8 cellular contexts compared by ENCODE assay signal in genomic region chr17:68794636-68795503, GRCh38.
DNase-seq lines count a peak whose midpoint lies in the region; ATAC-seq, FAIRE-seq and TF ChIP-seq lines count a peak whose summit lies in the region.

No MANE protein-coding gene starts in this region.

- no peak overlapping the region for H3K4me3 Mint-ChIP-seq in Calu3 (ENCODE audit: low read depth, unreplicated experiment)

- BruUV-seq in Calu3 (replicated peaks; lab: Mats Ljungman, UMichigan): no TSS peak
- BruUV-seq in GM12878 (replicated peaks; lab: Mats Ljungman, UMichigan): no TSS peak

- H3K27ac ChIP-seq in GM12878 (ENCODE audit: control insufficient read depth, insufficient read depth) (peak overlapping the region; percentile 38), temporal lobe (ENCODE audit: low read depth, low read length) (peak overlapping the region; percentile 100)

- RAD21 ChIA-PET in GM12878 (lab: Charles Lee; ENCODE audit: unreplicated experiment): interaction anchor here (0.7 to 1.7 kb wide), 15 partner anchors 15 to 450 kb away, joined by 3 to 16 read pairs (median 4); no protein-coding TSS in a partner anchor

- peak overlapping the region; percentile 93 for H2AFZ ChIP-seq in GM12878 (ENCODE audit: control insufficient read depth, low read depth, low read length)

- peaks cover 5% of the 10 kb centered on the region for H3K36me3 Mint-ChIP-seq in Calu3 (ENCODE audit: insufficient read depth, unreplicated experiment)

- FAIRE-seq in GM12878 (lab: Jason Lieb, UNC): no peak

- no peaks in the 10 kb centered on the region for H3K9me3 ChIP-seq in GM12878 (replicated peaks; ENCODE audit: control insufficient read depth, insufficient read depth, low read length)

- POLR2A ChIA-PET in GM12878 (lab: Charles Lee) (no interaction called here), HEK293T (lab: Yijun Ruan, JAX) (no interaction called here)

- no peaks in the 10 kb centered on the region for H3K27me3 Mint-ChIP-seq in Calu3 (ENCODE audit: unreplicated experiment)

- H3K4me1 Mint-ChIP-seq in Calu3 (ENCODE audit: low read depth, unreplicated experiment): peaks cover 39% of the 10 kb centered on the region

- no peaks in the 10 kb centered on the region for H4K20me1 ChIP-seq in GM12878 (ENCODE audit: control insufficient read depth, insufficient read depth)

- H3K36me3 ChIP-seq in GM12878 (ENCODE audit: control insufficient read depth in 2 of 2, insufficient read depth in 2 of 2, low read length in 1 of 2): no peaks in the 10 kb centered on the region

- peak; percentile 72 for ATAC-seq in GM12878
- ATAC-seq in HG02885 (IDR thresholded peaks at IDR 0.05; ENCODE audit: poor library complexity, unreplicated experiment): no peak

- peaks cover 4% of the 10 kb centered on the region; the same call in 1 of the 2 replicates for H3K4me1 ChIP-seq in GM12878 (ENCODE audit: control insufficient read depth, insufficient read depth, low read length)

- no peak for TF ChIP-seq EP300 in GM12878 (IDR thresholded peaks at IDR 0.05; ENCODE audit: borderline replicate concordance in 1 of 2, control insufficient read depth in 1 of 2, low read depth in 2 of 2, low read length in 2 of 2)

- SMC1A ChIA-PET in GM12878 (lab: Charles Lee; ENCODE audit: uncharacterized antibody, unreplicated experiment): interaction anchor here (0.7 to 3.0 kb wide), 27 partner anchors 10 to 454 kb away, joined by 3 to 18 read pairs (median 4); no protein-coding TSS in a partner anchor

- TF ChIP-seq CTCF in Calu3 (IDR thresholded peaks at IDR 0.05; ENCODE audit: unreplicated experiment) (no peak), GM12878 (IDR thresholded peaks at IDR 0.05 in 2 of 3, conservative IDR thresholded peaks at IDR 0.05 in 1 of 3; ENCODE audit: control insufficient read depth in 2 of 3, extremely low read depth in 1 of 3, insufficient read depth in 1 of 3, low read depth in 3 of 3, low read length in 3 of 3) (peak; percentile 10 to 41 (median 33); a peak in 3 of 6 replicates)

- TF ChIP-seq POLR2A in GM12878 (IDR thresholded peaks at IDR 0.05; ENCODE audit: low read depth, low read length): no peak

- peak overlapping the region; percentile 7; the same call in 1 of the 2 replicates for H3K4me3 ChIP-seq in GM12878

- no peaks in the 10 kb centered on the region for H3K79me2 ChIP-seq in GM12878 (ENCODE audit: control insufficient read depth, insufficient read depth, low read length)

- H3K9me3 Mint-ChIP-seq in Calu3 (ENCODE audit: low read depth, unreplicated experiment): peaks cover 6% of the 10 kb centered on the region

- H3K27ac Mint-ChIP-seq in Calu3 (ENCODE audit: unreplicated experiment): peak overlapping the region; percentile 60

- H3K4me2 ChIP-seq in GM12878 (ENCODE audit: control insufficient read depth, insufficient read depth): peak overlapping the region; percentile 81

- H3K27me3 ChIP-seq in GM12878 (replicated peaks in 1 of 2; ENCODE audit: control insufficient read depth in 2 of 2, insufficient read depth in 2 of 2, low read length in 1 of 2): no peaks in the 10 kb centered on the region

- WGBS in GM12878 (ENCODE audit: insufficient coverage, insufficient replicate concordance, low lambda C conversion rate, missing lambda C conversion rate): 37% methylated on average over 6 of the region's 6 CpGs

- peak; percentile 48 for TF ChIP-seq RAD21 in GM12878 (IDR thresholded peaks at IDR 0.05; ENCODE audit: insufficient read depth, low read depth, low read length)

- H3K9ac ChIP-seq in GM12878 (ENCODE audit: control insufficient read depth, insufficient read depth, low read length): peak overlapping the region; percentile 8; the same call in 1 of the 2 replicates

- CTCF ChIA-PET in Calu3 (lab: Charles Lee) (interaction anchor here (1.1 kb wide), 1 partner anchor 451 kb away, joined by 4 read pairs; no protein-coding TSS in a partner anchor), GM12878 (lab: Yijun Ruan, JAX) (interaction anchor here (0.5 to 4.5 kb wide), 34 partner anchors 9 to 1021 kb away, joined by 3 to 35 read pairs (median 4); partner anchors contain the start of gene ABCA5), HEK293T (lab: Yijun Ruan, JAX) (interaction anchor here (0.6 kb wide), 1 partner anchor 469 kb away, joined by 3 read pairs; no protein-coding TSS in a partner anchor)

- DNase-seq in Calu3 (no peak), KBM-7 (peak; percentile 68), GM12878 (ENCODE audit: low read depth, low spot score) (no peak), kidney tubule cell (ENCODE audit: low spot score) (peak; percentile 11), HEK293T (ENCODE audit: extremely low spot score) (no peak)
- no peak for DNase-seq in activated CD8-positive, alpha-beta memory T cell treated with anti-CD3 and anti-CD28 coated beads, Interleukin-2, amount 50 U/mL, for 4 hours

- intact Hi-C loops in Calu3 (cut with micrococcal nuclease; ENCODE audit: unreplicated experiment) (no loop called here), GM12878 (cut with micrococcal nuclease; ENCODE audit: unreplicated experiment) (loop anchor here (1.0 to 5.0 kb wide), 2 partner anchors 117 to 440 kb away; no protein-coding TSS in a partner anchor)

- in situ Hi-C loops in KBM-7 (cut with MboI; ENCODE audit: low pct_unique_long_range_greater_than_20kb, low sequenced_read_pairs) (loop anchor here (25.0 kb wide), 2 partner anchors 167 to 267 kb away; partner anchors contain the start of genes ABCA8 and ABCA9), GM12878 (cut with MboI) (no loop called here)

TF ChIP-seq in GM12878, 131 proteins besides CTCF, POLR2A, EP300 and RAD21 (continues in another document):
- TF ChIP-seq YY1 (IDR thresholded peaks at IDR 0.05; ENCODE audit: low read depth, low read length) (no peak), TARDBP (IDR thresholded peaks at IDR 0.05; ENCODE audit: borderline replicate concordance) (no peak), CREM (IDR thresholded peaks at IDR 0.05; ENCODE audit: low read depth) (no peak), CREB1 (IDR thresholded peaks at IDR 0.05; ENCODE audit: low read depth) (no peak), SIN3A (IDR thresholded peaks at IDR 0.05; ENCODE audit: low read depth, low read length) (no peak), SMC3 (IDR thresholded peaks at IDR 0.05; ENCODE audit: borderline replicate concordance, low read length) (peak; percentile 48; the same call in 1 of the 2 replicates), E2F8 (IDR thresholded peaks at IDR 0.05; ENCODE audit: low read depth, partially characterized antibody) (no peak), BHLHE40 (IDR thresholded peaks at IDR 0.05; ENCODE audit: borderline replicate concordance in 1 of 2, low read depth in 2 of 2, low read length in 1 of 2) (no peak)

TF ChIP-seq in HEK293T, 16 proteins besides CTCF, POLR2A, EP300 and RAD21:
- no peak for TF ChIP-seq TARDBP (IDR thresholded peaks at IDR 0.05)
- TF ChIP-seq NFRKB (IDR thresholded peaks at IDR 0.05): no peak
- TF ChIP-seq FOXK2 (IDR thresholded peaks at IDR 0.05): no peak
- no peak for TF ChIP-seq FOXM1 (IDR thresholded peaks at IDR 0.05; ENCODE audit: borderline replicate concordance)
- TF ChIP-seq HDGF (IDR thresholded peaks at IDR 0.05; ENCODE audit: borderline replicate concordance): no peak
- TF ChIP-seq SUZ12 (IDR thresholded peaks at IDR 0.05): no peak
- TF ChIP-seq ARNT (IDR thresholded peaks at IDR 0.05): no peak
- TF ChIP-seq ZNF384 (IDR thresholded peaks at IDR 0.05): no peak
- TF ChIP-seq ELF4 (IDR thresholded peaks at IDR 0.05): no peak

Comparison
In these comparisons a context has a peak if more than half of its experiments do, and no peak if none do; other contexts are left out.
1. DNase-seq: peak in KBM-7 (single experiment) and kidney tubule cell (single experiment); none in Calu3 (single experiment), GM12878 (single experiment), activated CD8-positive, alpha-beta memory T cell treated with anti-CD3 and anti-CD28 coated beads, Interleukin-2, amount 50 U/mL, for 4 hours (single experiment) and HEK293T (single experiment).